2 cellular contexts compared by ENCODE assay signal in the genomic region with DNA sequence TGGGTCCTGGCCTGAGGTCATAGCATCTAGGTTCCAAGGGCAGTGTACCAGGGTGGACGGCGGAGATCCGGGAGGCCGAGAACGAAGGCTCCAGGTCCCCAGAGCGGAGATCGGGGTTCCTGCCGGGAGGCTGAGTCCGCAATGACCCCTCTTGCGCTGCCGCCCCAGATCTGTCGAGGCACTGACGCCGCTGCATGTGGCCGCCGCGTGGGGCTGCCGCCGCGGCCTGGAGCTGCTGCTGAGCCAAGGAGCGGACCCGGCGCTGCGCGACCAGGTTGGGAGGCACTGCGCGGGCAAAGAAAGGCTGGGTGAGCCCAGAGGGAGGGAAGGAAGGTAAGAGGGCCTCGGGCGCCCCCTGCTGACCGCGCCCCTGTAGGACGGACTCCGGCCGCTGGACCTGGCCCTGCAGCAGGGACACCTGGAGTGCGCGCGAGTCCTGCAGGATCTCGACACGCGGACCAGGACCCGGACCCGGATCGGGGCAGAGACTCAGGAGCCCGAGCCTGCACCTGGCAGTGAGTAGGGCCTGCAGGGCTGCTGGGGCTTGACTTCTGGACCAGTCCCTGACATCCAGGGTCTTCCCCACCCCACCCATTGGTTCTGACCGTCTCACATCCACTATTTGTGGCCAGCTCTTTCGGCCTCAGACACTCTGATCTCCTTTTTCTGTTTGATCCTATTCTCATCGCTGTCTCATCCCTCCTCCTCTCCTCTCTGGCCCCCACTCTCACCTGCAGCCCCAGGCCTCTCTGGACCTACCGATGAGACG.
A peak's percentile ranks its signal among the peaks of the same experiment; 100 is the strongest.
TF ChIP-seq lines count a peak whose summit lies in the region.

No MANE protein-coding gene starts in this region.

TF ChIP-seq in HEK293, 187 proteins besides CTCF, POLR2A, EP300 and RAD21 (continues in another document):
- TF ChIP-seq, protein P1, sequence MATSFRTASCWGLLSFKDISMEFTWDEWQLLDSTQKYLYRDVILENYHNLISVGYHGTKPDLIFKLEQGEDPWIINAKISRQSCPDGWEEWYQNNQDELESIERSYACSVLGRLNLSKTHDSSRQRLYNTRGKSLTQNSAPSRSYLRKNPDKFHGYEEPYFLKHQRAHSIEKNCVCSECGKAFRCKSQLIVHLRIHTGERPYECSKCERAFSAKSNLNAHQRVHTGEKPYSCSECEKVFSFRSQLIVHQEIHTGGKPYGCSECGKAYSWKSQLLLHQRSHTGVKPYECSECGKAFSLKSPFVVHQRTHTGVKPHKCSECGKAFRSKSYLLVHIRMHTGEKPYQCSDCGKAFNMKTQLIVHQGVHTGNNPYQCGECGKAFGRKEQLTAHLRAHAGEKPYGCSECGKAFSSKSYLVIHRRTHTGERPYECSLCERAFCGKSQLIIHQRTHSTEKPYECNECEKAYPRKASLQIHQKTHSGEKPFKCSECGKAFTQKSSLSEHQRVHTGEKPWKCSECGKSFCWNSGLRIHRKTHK (tag by site-specific recombination; IDR thresholded peaks at IDR 0.05): no peak
- TF ChIP-seq ZNF433 (tag by site-specific recombination; IDR thresholded peaks at IDR 0.05; ENCODE audit: low read depth) (no peak), ZNF76 (tag by site-specific recombination; IDR thresholded peaks at IDR 0.05; ENCODE audit: borderline replicate concordance, low read depth) (no peak), MYNN (tag by site-specific recombination; IDR thresholded peaks at IDR 0.05; ENCODE audit: borderline replicate concordance) (no peak), ZNF184 (tag by site-specific recombination; IDR thresholded peaks at IDR 0.05) (no peak), GLI2 (tag by site-specific recombination; IDR thresholded peaks at IDR 0.05; ENCODE audit: borderline replicate concordance, low read depth) (no peak), ZNF24 (tag by site-specific recombination; IDR thresholded peaks at IDR 0.05) (no peak), ZNF248 (tag by site-specific recombination; IDR thresholded peaks at IDR 0.05) (no peak), ZFHX2 (tag by site-specific recombination; conservative IDR thresholded peaks at IDR 0.05) (no peak), OSR2 (tag by site-specific recombination; IDR thresholded peaks at IDR 0.05) (no peak), ZNF837 (tag by site-specific recombination; IDR thresholded peaks at IDR 0.05) (no peak), ZNF169 (tag by site-specific recombination; IDR thresholded peaks at IDR 0.05) (no peak), ZNF202 (tag by site-specific recombination; IDR thresholded peaks at IDR 0.05; ENCODE audit: borderline replicate concordance) (no peak), ZNF621 (tag by site-specific recombination; IDR thresholded peaks at IDR 0.05) (no peak), SETDB1 (IDR thresholded peaks at IDR 0.05; ENCODE audit: insufficient read length, low read length) (no peak), ZNF341 (tag by site-specific recombination; IDR thresholded peaks at IDR 0.05; ENCODE audit: low read depth) (no peak), ZNF600 (tag by site-specific recombination; IDR thresholded peaks at IDR 0.05) (peak; percentile 89), ZBTB8A (tag by site-specific recombination; IDR thresholded peaks at IDR 0.05) (peak; percentile 85), ZBTB1 (tag by site-specific recombination; IDR thresholded peaks at IDR 0.05) (no peak), ZNF121 (tag by site-specific recombination; IDR thresholded peaks at IDR 0.05) (peak; percentile 63; the same call in 1 of the 2 replicates), ZNF501 (tag by site-specific recombination; IDR thresholded peaks at IDR 0.05) (0 out of 2 replicates have a peak, but pooled peaks have one; percentile 52), ZFP69B (tag by site-specific recombination; IDR thresholded peaks at IDR 0.05) (peak; percentile 38; the same call in 1 of the 2 replicates), HOXC10 (CRISPR knock-in tag; IDR thresholded peaks at IDR 0.05) (0 out of 2 replicates have a peak, but pooled peaks have one; percentile 15), ZNF391 (tag by site-specific recombination; IDR thresholded peaks at IDR 0.05; ENCODE audit: borderline replicate concordance, low read depth) (no peak), ZNF629 (tag by site-specific recombination; IDR thresholded peaks at IDR 0.05) (peak; percentile 37; the same call in 1 of the 2 replicates), ZFP37 (tag by site-specific recombination; IDR thresholded peaks at IDR 0.05) (peak; percentile 69; the same call in 1 of the 2 replicates), IKZF3 (tag by site-specific recombination; IDR thresholded peaks at IDR 0.05) (peak; percentile 29; the same call in 1 of the 2 replicates)
- TF ChIP-seq, protein P2, sequence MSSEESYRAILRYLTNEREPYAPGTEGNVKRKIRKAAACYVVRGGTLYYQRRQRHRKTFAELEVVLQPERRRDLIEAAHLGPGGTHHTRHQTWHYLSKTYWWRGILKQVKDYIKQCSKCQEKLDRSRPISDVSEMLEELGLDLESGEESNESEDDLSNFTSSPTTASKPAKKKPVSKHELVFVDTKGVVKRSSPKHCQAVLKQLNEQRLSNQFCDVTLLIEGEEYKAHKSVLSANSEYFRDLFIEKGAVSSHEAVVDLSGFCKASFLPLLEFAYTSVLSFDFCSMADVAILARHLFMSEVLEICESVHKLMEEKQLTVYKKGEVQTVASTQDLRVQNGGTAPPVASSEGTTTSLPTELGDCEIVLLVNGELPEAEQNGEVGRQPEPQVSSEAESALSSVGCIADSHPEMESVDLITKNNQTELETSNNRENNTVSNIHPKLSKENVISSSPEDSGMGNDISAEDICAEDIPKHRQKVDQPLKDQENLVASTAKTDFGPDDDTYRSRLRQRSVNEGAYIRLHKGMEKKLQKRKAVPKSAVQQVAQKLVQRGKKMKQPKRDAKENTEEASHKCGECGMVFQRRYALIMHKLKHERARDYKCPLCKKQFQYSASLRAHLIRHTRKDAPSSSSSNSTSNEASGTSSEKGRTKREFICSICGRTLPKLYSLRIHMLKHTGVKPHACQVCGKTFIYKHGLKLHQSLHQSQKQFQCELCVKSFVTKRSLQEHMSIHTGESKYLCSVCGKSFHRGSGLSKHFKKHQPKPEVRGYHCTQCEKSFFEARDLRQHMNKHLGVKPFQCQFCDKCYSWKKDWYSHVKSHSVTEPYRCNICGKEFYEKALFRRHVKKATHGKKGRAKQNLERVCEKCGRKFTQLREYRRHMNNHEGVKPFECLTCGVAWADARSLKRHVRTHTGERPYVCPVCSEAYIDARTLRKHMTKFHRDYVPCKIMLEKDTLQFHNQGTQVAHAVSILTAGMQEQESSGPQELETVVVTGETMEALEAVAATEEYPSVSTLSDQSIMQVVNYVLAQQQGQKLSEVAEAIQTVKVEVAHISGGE (tag by site-specific recombination; conservative IDR thresholded peaks at IDR 0.05; ENCODE audit: low read depth): no peak
- TF ChIP-seq, protein P3, sequence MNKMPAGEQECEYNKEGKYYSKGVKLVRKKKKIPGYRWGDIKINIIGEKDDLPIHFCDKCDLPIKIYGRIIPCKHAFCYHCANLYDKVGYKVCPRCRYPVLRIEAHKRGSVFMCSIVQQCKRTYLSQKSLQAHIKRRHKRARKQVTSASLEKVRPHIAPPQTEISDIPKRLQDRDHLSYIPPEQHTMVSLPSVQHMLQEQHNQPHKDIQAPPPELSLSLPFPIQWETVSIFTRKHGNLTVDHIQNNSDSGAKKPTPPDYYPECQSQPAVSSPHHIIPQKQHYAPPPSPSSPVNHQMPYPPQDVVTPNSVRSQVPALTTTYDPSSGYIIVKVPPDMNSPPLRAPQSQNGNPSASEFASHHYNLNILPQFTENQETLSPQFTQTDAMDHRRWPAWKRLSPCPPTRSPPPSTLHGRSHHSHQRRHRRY (tag by site-specific recombination; IDR thresholded peaks at IDR 0.05): no peak

TF ChIP-seq in GM12878, 131 proteins besides CTCF, POLR2A, EP300 and RAD21 (continues in another document):
- TF ChIP-seq CEBPB (IDR thresholded peaks at IDR 0.05; ENCODE audit: borderline replicate concordance in 1 of 2, low read depth in 2 of 2, low read length in 2 of 2): no peak
- no peak for TF ChIP-seq ZBED1 (IDR thresholded peaks at IDR 0.05; ENCODE audit: borderline replicate concordance)
- peak in 1 of 2 experiments; percentile 49; a peak in 2 of 4 replicates for TF ChIP-seq BHLHE40 (IDR thresholded peaks at IDR 0.05; ENCODE audit: borderline replicate concordance in 1 of 2, low read depth in 2 of 2, low read length in 1 of 2)
- no peak for TF ChIP-seq STAT3 (IDR thresholded peaks at IDR 0.05; ENCODE audit: low read depth, low read length)
- no peak for TF ChIP-seq CBX3 (IDR thresholded peaks at IDR 0.05; ENCODE audit: borderline replicate concordance, low read depth)
- TF ChIP-seq RCOR1 (conservative IDR thresholded peaks at IDR 0.05; ENCODE audit: low read depth, low read length): no peak
- TF ChIP-seq SIX5 (IDR thresholded peaks at IDR 0.05; ENCODE audit: low read depth, low read length, severe bottlenecking): no peak
- TF ChIP-seq NRF1 (conservative IDR thresholded peaks at IDR 0.05; ENCODE audit: low read depth, low read length): 0 out of 2 replicates have a peak, but pooled peaks have one; percentile 15
- TF ChIP-seq POLR2AphosphoS5 (IDR thresholded peaks at IDR 0.05; ENCODE audit: low read length): no peak
- TF ChIP-seq, protein P4, sequence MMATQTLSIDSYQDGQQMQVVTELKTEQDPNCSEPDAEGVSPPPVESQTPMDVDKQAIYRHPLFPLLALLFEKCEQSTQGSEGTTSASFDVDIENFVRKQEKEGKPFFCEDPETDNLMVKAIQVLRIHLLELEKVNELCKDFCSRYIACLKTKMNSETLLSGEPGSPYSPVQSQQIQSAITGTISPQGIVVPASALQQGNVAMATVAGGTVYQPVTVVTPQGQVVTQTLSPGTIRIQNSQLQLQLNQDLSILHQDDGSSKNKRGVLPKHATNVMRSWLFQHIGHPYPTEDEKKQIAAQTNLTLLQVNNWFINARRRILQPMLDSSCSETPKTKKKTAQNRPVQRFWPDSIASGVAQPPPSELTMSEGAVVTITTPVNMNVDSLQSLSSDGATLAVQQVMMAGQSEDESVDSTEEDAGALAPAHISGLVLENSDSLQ (IDR thresholded peaks at IDR 0.05): no peak
- TF ChIP-seq ASH2L (IDR thresholded peaks at IDR 0.05; ENCODE audit: borderline replicate concordance, low read depth): 0 out of 2 replicates have a peak, but pooled peaks have one; percentile 34
- no peak for TF ChIP-seq RBBP5 (conservative IDR thresholded peaks at IDR 0.05)
- TF ChIP-seq, protein P5, sequence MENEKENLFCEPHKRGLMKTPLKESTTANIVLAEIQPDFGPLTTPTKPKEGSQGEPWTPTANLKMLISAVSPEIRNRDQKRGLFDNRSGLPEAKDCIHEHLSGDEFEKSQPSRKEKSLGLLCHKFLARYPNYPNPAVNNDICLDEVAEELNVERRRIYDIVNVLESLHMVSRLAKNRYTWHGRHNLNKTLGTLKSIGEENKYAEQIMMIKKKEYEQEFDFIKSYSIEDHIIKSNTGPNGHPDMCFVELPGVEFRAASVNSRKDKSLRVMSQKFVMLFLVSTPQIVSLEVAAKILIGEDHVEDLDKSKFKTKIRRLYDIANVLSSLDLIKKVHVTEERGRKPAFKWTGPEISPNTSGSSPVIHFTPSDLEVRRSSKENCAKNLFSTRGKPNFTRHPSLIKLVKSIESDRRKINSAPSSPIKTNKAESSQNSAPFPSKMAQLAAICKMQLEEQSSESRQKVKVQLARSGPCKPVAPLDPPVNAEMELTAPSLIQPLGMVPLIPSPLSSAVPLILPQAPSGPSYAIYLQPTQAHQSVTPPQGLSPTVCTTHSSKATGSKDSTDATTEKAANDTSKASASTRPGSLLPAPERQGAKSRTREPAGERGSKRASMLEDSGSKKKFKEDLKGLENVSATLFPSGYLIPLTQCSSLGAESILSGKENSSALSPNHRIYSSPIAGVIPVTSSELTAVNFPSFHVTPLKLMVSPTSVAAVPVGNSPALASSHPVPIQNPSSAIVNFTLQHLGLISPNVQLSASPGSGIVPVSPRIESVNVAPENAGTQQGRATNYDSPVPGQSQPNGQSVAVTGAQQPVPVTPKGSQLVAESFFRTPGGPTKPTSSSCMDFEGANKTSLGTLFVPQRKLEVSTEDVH (IDR thresholded peaks at IDR 0.05; ENCODE audit: low read depth, partially characterized antibody): no peak
- TF ChIP-seq, protein P6, sequence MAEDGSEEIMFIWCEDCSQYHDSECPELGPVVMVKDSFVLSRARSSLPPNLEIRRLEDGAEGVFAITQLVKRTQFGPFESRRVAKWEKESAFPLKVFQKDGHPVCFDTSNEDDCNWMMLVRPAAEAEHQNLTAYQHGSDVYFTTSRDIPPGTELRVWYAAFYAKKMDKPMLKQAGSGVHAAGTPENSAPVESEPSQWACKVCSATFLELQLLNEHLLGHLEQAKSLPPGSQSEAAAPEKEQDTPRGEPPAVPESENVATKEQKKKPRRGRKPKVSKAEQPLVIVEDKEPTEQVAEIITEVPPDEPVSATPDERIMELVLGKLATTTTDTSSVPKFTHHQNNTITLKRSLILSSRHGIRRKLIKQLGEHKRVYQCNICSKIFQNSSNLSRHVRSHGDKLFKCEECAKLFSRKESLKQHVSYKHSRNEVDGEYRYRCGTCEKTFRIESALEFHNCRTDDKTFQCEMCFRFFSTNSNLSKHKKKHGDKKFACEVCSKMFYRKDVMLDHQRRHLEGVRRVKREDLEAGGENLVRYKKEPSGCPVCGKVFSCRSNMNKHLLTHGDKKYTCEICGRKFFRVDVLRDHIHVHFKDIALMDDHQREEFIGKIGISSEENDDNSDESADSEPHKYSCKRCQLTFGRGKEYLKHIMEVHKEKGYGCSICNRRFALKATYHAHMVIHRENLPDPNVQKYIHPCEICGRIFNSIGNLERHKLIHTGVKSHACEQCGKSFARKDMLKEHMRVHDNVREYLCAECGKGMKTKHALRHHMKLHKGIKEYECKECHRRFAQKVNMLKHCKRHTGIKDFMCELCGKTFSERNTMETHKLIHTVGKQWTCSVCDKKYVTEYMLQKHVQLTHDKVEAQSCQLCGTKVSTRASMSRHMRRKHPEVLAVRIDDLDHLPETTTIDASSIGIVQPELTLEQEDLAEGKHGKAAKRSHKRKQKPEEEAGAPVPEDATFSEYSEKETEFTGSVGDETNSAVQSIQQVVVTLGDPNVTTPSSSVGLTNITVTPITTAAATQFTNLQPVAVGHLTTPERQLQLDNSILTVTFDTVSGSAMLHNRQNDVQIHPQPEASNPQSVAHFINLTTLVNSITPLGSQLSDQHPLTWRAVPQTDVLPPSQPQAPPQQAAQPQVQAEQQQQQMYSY (CRISPR knock-in tag; IDR thresholded peaks at IDR 0.05): no peak
- TF ChIP-seq PML (IDR thresholded peaks at IDR 0.05; ENCODE audit: low read length): no peak
- 0 out of 2 replicates have a peak, but pooled peaks have one; percentile 46 for TF ChIP-seq STAT1 (conservative IDR thresholded peaks at IDR 0.05)
- 0 out of 2 replicates have a peak, but pooled peaks have one; percentile 10 for TF ChIP-seq TCF12 (IDR thresholded peaks at IDR 0.05; ENCODE audit: low read depth, low read length)
- no peak for TF ChIP-seq ATF7 (IDR thresholded peaks at IDR 0.05; ENCODE audit: low read depth)
- TF ChIP-seq, protein P7, sequence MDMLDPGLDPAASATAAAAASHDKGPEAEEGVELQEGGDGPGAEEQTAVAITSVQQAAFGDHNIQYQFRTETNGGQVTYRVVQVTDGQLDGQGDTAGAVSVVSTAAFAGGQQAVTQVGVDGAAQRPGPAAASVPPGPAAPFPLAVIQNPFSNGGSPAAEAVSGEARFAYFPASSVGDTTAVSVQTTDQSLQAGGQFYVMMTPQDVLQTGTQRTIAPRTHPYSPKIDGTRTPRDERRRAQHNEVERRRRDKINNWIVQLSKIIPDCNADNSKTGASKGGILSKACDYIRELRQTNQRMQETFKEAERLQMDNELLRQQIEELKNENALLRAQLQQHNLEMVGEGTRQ (IDR thresholded peaks at IDR 0.05; ENCODE audit: borderline replicate concordance, low read depth, low read length): no peak
- TF ChIP-seq RUNX3 (IDR thresholded peaks at IDR 0.05; ENCODE audit: low read length): peak; percentile 23; the same call in 1 of the 2 replicates
- peak; percentile 26; the same call in 1 of the 2 replicates for TF ChIP-seq EED (IDR thresholded peaks at IDR 0.05; ENCODE audit: low read depth)
- TF ChIP-seq PAX5 (IDR thresholded peaks at IDR 0.05; ENCODE audit: borderline replicate concordance, low read depth, low read length): no peak
- no peak for TF ChIP-seq SREBF2 (IDR thresholded peaks at IDR 0.05; ENCODE audit: low read length)
- no peak for TF ChIP-seq PAX8 (IDR thresholded peaks at IDR 0.05)
- no peak for TF ChIP-seq HDAC2 (IDR thresholded peaks at IDR 0.05)
